ENCODE assay signal across 13 cellular contexts in the genomic region with DNA sequence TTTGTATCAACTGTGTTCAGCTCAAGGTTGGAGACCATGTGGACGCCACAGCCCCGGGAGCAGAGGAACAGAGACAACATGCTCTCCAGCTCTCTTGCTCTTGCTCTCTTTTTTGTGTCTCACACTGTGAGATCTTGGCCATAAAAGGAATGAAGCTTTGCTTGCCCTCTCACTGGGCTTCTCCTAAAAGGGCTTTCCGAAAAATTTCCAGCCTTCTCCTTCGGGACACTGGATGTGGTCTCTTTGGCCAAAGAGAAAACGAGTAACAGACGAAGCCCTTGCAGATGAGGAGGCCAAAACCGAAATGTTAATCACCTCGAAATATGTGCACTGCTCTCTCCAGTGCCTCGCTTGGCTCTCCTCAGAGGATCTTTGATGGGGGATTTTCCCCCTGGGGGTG.
DNase-seq lines count a peak whose midpoint lies in the region; ATAC-seq and TF ChIP-seq lines count a peak whose summit lies in the region.
"Had no signal": no experiment of that assay in that cellular context is flagged by ENCODE, and none has a peak within 500 bp of the region (broad histone marks: within the 10 kb centered on the region; RNA-seq: fewer than 3 reads in every experiment).

No MANE protein-coding gene starts in this region.

- no peak for ATAC-seq in IMR-90 (ENCODE audit: low read depth)
- ATAC-seq: activated CD8-positive, alpha-beta T cell treated with anti-CD3 and anti-CD28 coated beads, Interleukin-2, amount 10 ng/mL, durations not matched to agents 7 days and 5 days; GM12878 had no signal

- 0 out of 2 replicates have a peak, but pooled peaks cover 10% of the 10 kb centered on the region for H3K9me1 ChIP-seq in IMR-90 (ENCODE audit: insufficient read depth, low read length)

- H2AK5ac ChIP-seq in IMR-90 (ENCODE audit: low read depth, low read length): 0 out of 2 replicates have a peak overlapping the region, but pooled peaks have one; percentile 20

- no peaks in the 10 kb centered on the region for H3K36me3 ChIP-seq in IMR-90 (ENCODE audit: control insufficient read depth, insufficient read depth, low read length)
- H3K36me3 ChIP-seq in fibroblast of lung (ENCODE audit: control insufficient read depth, insufficient read depth, low read length): no peaks in the 10 kb centered on the region
- no peaks in the 10 kb centered on the region for H3K36me3 ChIP-seq in PC-9 (ENCODE audit: low read depth)
- H3K36me3 ChIP-seq: neutrophil had no signal

- CTCF ChIA-PET in IMR-90 (lab: Yijun Ruan, JAX): no interaction called here
- CTCF ChIA-PET in PC-9 (lab: Charles Lee): no interaction called here

- H3K27me3 ChIP-seq in IMR-90 (ENCODE audit: control insufficient read depth, insufficient read depth, low read length) (no peaks in the 10 kb centered on the region), fibroblast of lung (ENCODE audit: control insufficient read depth, insufficient read depth, low read length) (no peaks in the 10 kb centered on the region), PC-9 (ENCODE audit: insufficient read depth, low read depth) (no peaks in the 10 kb centered on the region)
- H3K27me3 ChIP-seq: neutrophil had no signal

- 100% methylated on average over 1 of the region's 9 CpGs; no CpG with 5 or more reads in 1 of the 2 experiments for WGBS in IMR-90 (ENCODE audit: extremely low coverage in 2 of 2, insufficient read length in 1 of 2), 2 experiments

- TF ChIP-seq RAD21 in IMR-90 (IDR thresholded peaks at IDR 0.05; ENCODE audit: low read length): no peak

- H3K23ac ChIP-seq in IMR-90 (ENCODE audit: low read depth, low read length): no peak overlapping the region

- no peak overlapping the region for H3K56ac ChIP-seq in IMR-90 (ENCODE audit: extremely low read depth, insufficient read depth, low read length)

- POLR2A ChIA-PET in IMR-90 (lab: Charles Lee; ENCODE audit: unreplicated experiment) (no interaction called here), PC-9 (lab: Charles Lee; ENCODE audit: unreplicated experiment) (no interaction called here)

- H2AK9ac ChIP-seq in IMR-90 (replicated peaks; ENCODE audit: low read depth, low read length, poor library complexity): no peak overlapping the region

- no peak overlapping the region for H4K91ac ChIP-seq in IMR-90 (ENCODE audit: insufficient read depth, low read depth, low read length)

- H2AFZ ChIP-seq in IMR-90 (replicated peaks; ENCODE audit: low read length, poor library complexity) (peak overlapping the region; percentile 63), fibroblast of lung (ENCODE audit: low read length) (peak overlapping the region; percentile 29), PC-9 (no peak overlapping the region)

- H2BK20ac ChIP-seq in IMR-90 (ENCODE audit: low read depth, low read length): peak overlapping the region; percentile 3; the same call in 1 of the 2 replicates

- no peaks in the 10 kb centered on the region for H3K9me3 Mint-ChIP-seq in mesothelial cell of epicardium

- no peak overlapping the region for H4K8ac ChIP-seq in IMR-90 (ENCODE audit: low read depth in 2 of 2, low read length in 2 of 2)

- 0 out of 2 replicates have a peak overlapping the region, but pooled peaks have one; percentile 5 for H3K14ac ChIP-seq in IMR-90 (replicated peaks; ENCODE audit: low read depth, low read length)

- H4K20me1 ChIP-seq in IMR-90 (ENCODE audit: insufficient read depth, low read length) (no peaks in the 10 kb centered on the region), fibroblast of lung (ENCODE audit: control insufficient read depth, extremely low read depth, insufficient read depth, low read length) (no peaks in the 10 kb centered on the region), PC-9 (ENCODE audit: insufficient read depth) (no peaks in the 10 kb centered on the region)

- no peak overlapping the region for H3K18ac ChIP-seq in IMR-90 (ENCODE audit: low read depth, low read length)

- H3K9ac ChIP-seq in IMR-90 (ENCODE audit: low read depth, low read length) (no peak overlapping the region), fibroblast of lung (ENCODE audit: insufficient read depth, low read length) (no peak overlapping the region)

- no peak overlapping the region for H3K4me3 Mint-ChIP-seq in mesothelial cell of epicardium
- H3K4me3 Mint-ChIP-seq: activated CD8-positive, alpha-beta T cell treated with anti-CD3 and anti-CD28 coated beads, Interleukin-2, amount 10 ng/mL, durations not matched to agents 7 days and 5 days had no signal

- in situ Hi-C loops in IMR-90 (cut with MboI; ENCODE audit: low sequenced_read_pairs): no loop called here

- no peak overlapping the region for H2BK120ac ChIP-seq in IMR-90 (ENCODE audit: low read depth, low read length)

- BruUV-seq in IMR-90 (replicated peaks; lab: Mats Ljungman, UMichigan) (no TSS peak), PC-9 (replicated peaks; lab: Mats Ljungman, UMichigan) (no TSS peak)

- no peaks in the 10 kb centered on the region for H3K9me3 ChIP-seq in IMR-90 (ENCODE audit: control insufficient read depth, insufficient read depth, low read length)
- no peaks in the 10 kb centered on the region for H3K9me3 ChIP-seq in fibroblast of lung (ENCODE audit: control insufficient read depth, insufficient read depth, low read depth, low read length)
- H3K9me3 ChIP-seq in PC-9 (ENCODE audit: insufficient read depth, low read depth): no peaks in the 10 kb centered on the region
- H3K9me3 ChIP-seq: neutrophil had no signal

- no peaks in the 10 kb centered on the region for H3K79me1 ChIP-seq in IMR-90 (ENCODE audit: low read depth in 1 of 2, low read length in 2 of 2)

- no peak overlapping the region for H4K5ac ChIP-seq in IMR-90 (ENCODE audit: low read depth, low read length)

- H3K4me3 ChIP-seq in IMR-90 (ENCODE audit: insufficient read depth, low read depth, low read length) (no peak overlapping the region), fibroblast of lung (replicated peaks in 1 of 4; ENCODE audit: control extremely low read depth in 1 of 4, insufficient read depth in 1 of 4, low read depth in 3 of 4, low read length in 4 of 4) (peak overlapping the region in 1 of 4 experiments; percentile 9), PC-9 (no peak overlapping the region)
- H3K4me3 ChIP-seq: GM12878 had no signal

- no peaks in the 10 kb centered on the region for H3K27me3 Mint-ChIP-seq in mesothelial cell of epicardium (ENCODE audit: low read depth)

- H3K79me2 ChIP-seq in fibroblast of lung (ENCODE audit: control insufficient read depth, insufficient read depth, low read length) (no peaks in the 10 kb centered on the region), PC-9 (ENCODE audit: low read depth) (no peaks in the 10 kb centered on the region)

- DNase-seq in IMR-90 (no peak), fibroblast of lung (ENCODE audit: low read depth in 2 of 2) (peak in 1 of 2 donors; percentile 21), mesothelial cell of epicardium (ENCODE audit: low spot score in 2 of 2, unreplicated experiment in 2 of 2) (no peak), stromal cell of bone marrow (ENCODE audit: low read depth) (peak; percentile 64), NCI-H82 (lab: John Stamatoyannopoulos, UW) (no peak), head of caudate nucleus (no peak), PC-9 (no peak)
- no peak for DNase-seq in stimulated activated naive CD4-positive, alpha-beta T cell treated with Interleukin-2 at 50 U/mL for 16 hours (lab: John Stamatoyannopoulos, UW)
- DNase-seq: activated CD8-positive, alpha-beta T cell treated with anti-CD3 and anti-CD28 coated beads, Interleukin-2, amount 10 ng/mL, durations not matched to agents 7 days and 5 days; DMS79; kidney glomerular epithelial cell had no signal

- no peak overlapping the region for H2BK15ac ChIP-seq in IMR-90 (ENCODE audit: low read depth, low read length)

- intact Hi-C loops in IMR-90 (cut with micrococcal nuclease): loop anchor here (5.0 kb wide), 1 partner anchor 52 kb away; no protein-coding TSS in a partner anchor
- intact Hi-C loops in head of caudate nucleus (cut with DNase I): no loop called here
- intact Hi-C loops in PC-9 (cut with micrococcal nuclease; ENCODE audit: unreplicated experiment): no loop called here

- H3K4ac ChIP-seq in IMR-90 (ENCODE audit: low read depth, low read length): peak overlapping the region; percentile 9; the same call in 1 of the 2 replicates

- peak overlapping the region; percentile 84 for H3K27ac Mint-ChIP-seq in mesothelial cell of epicardium
- H3K27ac Mint-ChIP-seq: activated CD8-positive, alpha-beta T cell treated with anti-CD3 and anti-CD28 coated beads, Interleukin-2, amount 10 ng/mL, durations not matched to agents 7 days and 5 days had no signal

- no peaks in the 10 kb centered on the region for H3F3A ChIP-seq in PC-9 (ENCODE audit: insufficient read depth, low read depth)

- H3K4me1 Mint-ChIP-seq in mesothelial cell of epicardium: peaks cover 48% of the 10 kb centered on the region

- TF ChIP-seq POLR2A in IMR-90 (IDR thresholded peaks at IDR 0.05; ENCODE audit: low read depth, low read length): no peak

- H3K4me1 ChIP-seq in IMR-90 (ENCODE audit: control insufficient read depth, insufficient read depth, low read length): peaks cover 7% of the 10 kb centered on the region
- H3K4me1 ChIP-seq in fibroblast of lung (ENCODE audit: control insufficient read depth, extremely low read depth, insufficient read depth, low read length): peaks cover 7% of the 10 kb centered on the region
- no peaks in the 10 kb centered on the region for H3K4me1 ChIP-seq in PC-9 (replicated peaks; ENCODE audit: insufficient read depth)

- TF ChIP-seq CTCF in IMR-90 (conservative IDR thresholded peaks at IDR 0.05; ENCODE audit: low read depth, low read length) (no peak), fibroblast of lung (conservative IDR thresholded peaks at IDR 0.05 in 1 of 2, IDR thresholded peaks at IDR 0.05 in 1 of 2; ENCODE audit: low read depth in 1 of 2, low read length in 2 of 2) (no peak), mesothelial cell of epicardium (IDR thresholded peaks at IDR 0.05; ENCODE audit: unreplicated experiment) (no peak), PC-9 (conservative IDR thresholded peaks at IDR 0.05) (no peak)

- H2BK5ac ChIP-seq in IMR-90 (ENCODE audit: low read depth, low read length, poor library complexity, severe bottlenecking): no peak overlapping the region

- H3K27ac ChIP-seq in IMR-90 (ENCODE audit: insufficient read depth, low read length) (no peak overlapping the region), fibroblast of lung (ENCODE audit: insufficient read depth, low read length) (peak overlapping the region; percentile 45), PC-9 (no peak overlapping the region)
- H3K27ac ChIP-seq: neutrophil had no signal

- H3K36me3 Mint-ChIP-seq in mesothelial cell of epicardium: no peaks in the 10 kb centered on the region

- H3K9me2 ChIP-seq in PC-9 (ENCODE audit: insufficient read depth): no peaks in the 10 kb centered on the region

- H3K4me2 ChIP-seq in IMR-90 (ENCODE audit: low read depth, low read length) (no peak overlapping the region), fibroblast of lung (ENCODE audit: extremely low read depth, insufficient read depth, low read length) (peak overlapping the region; percentile 69), PC-9 (no peak overlapping the region)

- dilution Hi-C loops in IMR-90 (cut with HindIII; ENCODE audit: low sequenced_read_pairs, unreplicated experiment): no loop called here

TF ChIP-seq in IMR-90, 13 proteins besides CTCF, POLR2A, EP300 and RAD21 (continues in another document):
- TF ChIP-seq MAFK (IDR thresholded peaks at IDR 0.05; ENCODE audit: low read depth, low read length) (no peak), RFX5 (IDR thresholded peaks at IDR 0.05; ENCODE audit: low read depth, low read length) (no peak), MXI1 (IDR thresholded peaks at IDR 0.05; ENCODE audit: borderline replicate concordance, low read depth, low read length) (no peak)
